2 cellular contexts compared by ENCODE assay signal in the genomic region with DNA sequence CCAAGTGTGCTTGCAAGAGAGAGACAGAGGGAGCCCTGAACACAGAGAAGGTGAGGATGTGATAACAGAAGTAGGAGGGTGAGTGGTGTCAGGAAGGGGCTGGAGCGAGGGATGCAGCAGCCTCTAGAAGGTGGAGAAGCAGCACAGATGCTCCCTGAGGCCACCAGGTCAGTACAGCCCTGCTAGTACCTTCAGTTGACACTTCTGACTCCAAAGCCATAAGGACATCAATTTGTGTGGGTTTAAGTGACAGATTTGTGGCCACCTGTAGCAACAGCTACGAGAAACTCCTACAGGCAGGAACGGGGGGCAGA.
TF ChIP-seq lines count a peak whose summit lies in the region.

No MANE protein-coding gene starts in this region.

TF ChIP-seq in IMR-90, 13 proteins besides CTCF, POLR2A, EP300 and RAD21:
- TF ChIP-seq MAFK (IDR thresholded peaks at IDR 0.05; ENCODE audit: low read depth, low read length) (no peak), FOS (IDR thresholded peaks at IDR 0.05; ENCODE audit: low read depth, low read length) (no peak), SMC3 (IDR thresholded peaks at IDR 0.05; ENCODE audit: low read depth, low read length) (no peak)
- TF ChIP-seq, protein P1, sequence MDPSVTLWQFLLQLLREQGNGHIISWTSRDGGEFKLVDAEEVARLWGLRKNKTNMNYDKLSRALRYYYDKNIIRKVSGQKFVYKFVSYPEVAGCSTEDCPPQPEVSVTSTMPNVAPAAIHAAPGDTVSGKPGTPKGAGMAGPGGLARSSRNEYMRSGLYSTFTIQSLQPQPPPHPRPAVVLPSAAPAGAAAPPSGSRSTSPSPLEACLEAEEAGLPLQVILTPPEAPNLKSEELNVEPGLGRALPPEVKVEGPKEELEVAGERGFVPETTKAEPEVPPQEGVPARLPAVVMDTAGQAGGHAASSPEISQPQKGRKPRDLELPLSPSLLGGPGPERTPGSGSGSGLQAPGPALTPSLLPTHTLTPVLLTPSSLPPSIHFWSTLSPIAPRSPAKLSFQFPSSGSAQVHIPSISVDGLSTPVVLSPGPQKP (IDR thresholded peaks at IDR 0.05; ENCODE audit: borderline replicate concordance, low read depth, low read length): no peak

TF ChIP-seq in endothelial cell of umbilical vein, 7 proteins besides CTCF, POLR2A, EP300 and RAD21:
- TF ChIP-seq FOS (IDR thresholded peaks at IDR 0.05; ENCODE audit: borderline replicate concordance, insufficient read depth, low read length): no peak
- TF ChIP-seq EZH2 (IDR thresholded peaks at IDR 0.05; ENCODE audit: borderline replicate concordance, low read depth, low read length, severe bottlenecking): no peak
- TF ChIP-seq MYC (IDR thresholded peaks at IDR 0.05; ENCODE audit: low read depth, low read length): no peak
- no peak for TF ChIP-seq POLR2AphosphoS5 (IDR thresholded peaks at IDR 0.05; ENCODE audit: insufficient read depth, low read depth, low read length)
- TF ChIP-seq JUN (IDR thresholded peaks at IDR 0.05; ENCODE audit: borderline replicate concordance, insufficient read depth, insufficient read length, low read depth): no peak
- no peak for TF ChIP-seq GATA2 (IDR thresholded peaks at IDR 0.05; ENCODE audit: insufficient read depth, insufficient read length, low read depth, low read length)
- TF ChIP-seq, protein P2, sequence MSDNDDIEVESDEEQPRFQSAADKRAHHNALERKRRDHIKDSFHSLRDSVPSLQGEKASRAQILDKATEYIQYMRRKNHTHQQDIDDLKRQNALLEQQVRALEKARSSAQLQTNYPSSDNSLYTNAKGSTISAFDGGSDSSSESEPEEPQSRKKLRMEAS (IDR thresholded peaks at IDR 0.05; ENCODE audit: insufficient read depth, insufficient read length): no peak
